17 cellular contexts compared by ENCODE assay signal in the genomic region with DNA sequence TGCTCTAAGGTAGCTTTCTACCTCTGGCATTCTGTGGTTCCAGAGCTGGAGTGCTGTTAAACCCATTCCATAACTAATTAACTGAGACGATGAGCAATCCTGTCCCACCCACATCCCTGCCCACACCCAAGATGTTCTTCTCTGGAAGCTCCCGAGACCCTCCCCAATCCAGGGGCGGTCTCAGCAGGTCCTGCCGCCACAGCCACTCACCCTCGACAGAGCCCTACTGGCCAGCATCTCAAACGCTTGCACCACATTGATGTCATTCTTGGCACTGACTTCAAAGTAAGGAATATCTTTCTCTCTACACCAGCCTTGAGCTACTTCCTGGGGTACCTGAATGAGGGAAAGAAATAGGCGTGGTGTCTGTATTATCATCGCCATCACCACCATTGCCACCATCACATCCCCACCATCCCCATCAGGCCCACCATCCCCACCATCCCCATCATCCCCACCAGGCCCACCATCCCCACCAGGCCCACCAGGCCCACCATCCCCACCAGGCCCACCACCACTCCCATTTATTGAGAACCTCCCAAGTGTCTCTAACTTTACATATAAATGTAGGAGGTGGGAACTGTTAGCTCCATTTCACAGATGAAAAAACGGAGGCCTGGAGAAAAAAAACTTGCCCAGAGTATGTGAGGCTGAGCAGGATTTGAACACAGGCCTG. TPM values are rescaled to one million over a fixed set of nuclear protein-coding genes. Genes with fewer than 3 reads are reported as not detected.
"Had no signal": no experiment of that assay in that cellular context is flagged by ENCODE, and none has a peak within 500 bp of the region (broad histone marks: within the 10 kb centered on the region; RNA-seq: fewer than 3 reads in every experiment).

No MANE protein-coding gene starts in this region.

- H3K27me3 ChIP-seq: testis had no signal

- H3K4me3 ChIP-seq: coronary artery, testis had no signal

- H3K9me3 ChIP-seq: testis had no signal

- FAIRE-seq: endothelial cell of umbilical vein had no signal

- ATAC-seq: activated CD8-positive, alpha-beta T cell treated with anti-CD3 and anti-CD28 coated beads, Interleukin-2, amount 10 ng/mL, durations not matched to agents 7 days and 5 days; left colon; natural killer cell had no signal

- DNase-seq: activated CD4-positive, alpha-beta T cell treated with anti-CD3 and anti-CD28 coated beads for 48 hours; activated CD8-positive, alpha-beta memory T cell treated with anti-CD3 and anti-CD28 coated beads, Interleukin-2, amount 50 U/mL, for 48 hours; activated CD8-positive, alpha-beta T cell treated with anti-CD3 and anti-CD28 coated beads, Interleukin-2, amount 10 ng/mL, durations not matched to agents 7 days and 5 days; activated naive CD4-positive, alpha-beta T cell treated with Interleukin-2 at 50 U/mL for 16 hours; central memory CD4-positive, alpha-beta T cell; effector CD4-positive, alpha-beta T cell; left colon; natural killer cell; right cardiac atrium; stimulated activated naive CD4-positive, alpha-beta T cell treated with Interleukin-2 at 50 U/mL for 16 hours; testis had no signal

RNA-seq across cellular contexts. Expression of a gene that starts 17.7 kb away (rescaled TPM):
- total RNA-seq: activated CD8-positive, alpha-beta T cell treated with anti-CD3 and anti-CD28 coated beads, Interleukin-2, amount 10 ng/mL, durations not matched to agents 7 days and 5 days; activated T-helper 1 cell treated with anti-CD3 and anti-CD28 coated beads, Interleukin-12 subunit alpha, Interleukin-12 subunit beta, Interleukin-2, Interleukin-4 antibody, amounts not matched to agents 30 ng/mL and 10 ng/mL and 1 ng/mL, durations not matched to agents 14 hours and 24 hours and 36 hours; endothelial cell of umbilical vein; lung microvascular endothelial cell had no signal

RNA-seq across cellular contexts. Expression of a gene that starts 38.2 kb away (rescaled TPM):
- total RNA-seq: activated CD8-positive, alpha-beta T cell treated with anti-CD3 and anti-CD28 coated beads, Interleukin-2, amount 10 ng/mL, durations not matched to agents 7 days and 5 days; activated T-helper 1 cell treated with anti-CD3 and anti-CD28 coated beads, Interleukin-12 subunit alpha, Interleukin-12 subunit beta, Interleukin-2, Interleukin-4 antibody, amounts not matched to agents 30 ng/mL and 10 ng/mL and 1 ng/mL, durations not matched to agents 14 hours and 24 hours and 36 hours; endothelial cell of umbilical vein; lung microvascular endothelial cell; natural killer cell; posterior vena cava had no signal

RNA-seq across cellular contexts. Expression of a gene that starts 42.2 kb away (rescaled TPM):
- total RNA-seq: activated CD8-positive, alpha-beta T cell treated with anti-CD3 and anti-CD28 coated beads, Interleukin-2, amount 10 ng/mL, durations not matched to agents 7 days and 5 days; activated T-helper 1 cell treated with anti-CD3 and anti-CD28 coated beads, Interleukin-12 subunit alpha, Interleukin-12 subunit beta, Interleukin-2, Interleukin-4 antibody, amounts not matched to agents 30 ng/mL and 10 ng/mL and 1 ng/mL, durations not matched to agents 14 hours and 24 hours and 36 hours; left colon; lung microvascular endothelial cell; natural killer cell; posterior vena cava; urinary bladder had no signal
